ENCODE assay signal across 1 cellular context in the genomic region with DNA sequence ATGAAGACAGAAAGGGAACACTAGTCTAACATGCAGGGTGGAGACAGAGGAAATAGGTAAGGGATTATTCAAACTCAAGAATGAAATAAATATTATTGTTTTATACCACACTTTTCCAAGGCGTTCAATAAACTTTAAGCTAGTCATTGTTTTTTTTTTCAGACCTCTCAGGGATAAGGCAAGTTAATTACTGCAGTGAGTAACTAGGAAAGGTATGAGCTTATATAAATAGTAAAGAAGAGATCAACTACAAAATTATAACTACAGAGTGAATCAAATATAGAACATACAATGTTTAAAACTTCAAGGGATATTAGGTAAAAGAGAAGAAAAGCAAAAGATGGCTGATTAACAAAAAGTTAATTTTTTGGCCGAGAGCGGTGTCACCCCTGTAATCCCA.
TF ChIP-seq lines count a peak whose summit lies in the region.

No MANE protein-coding gene starts in this region.

TF ChIP-seq in HepG2, 621 proteins besides CTCF, POLR2A, EP300 and RAD21:
- TF ChIP-seq PAWR (CRISPR knock-in tag; IDR thresholded peaks at IDR 0.05; ENCODE audit: borderline replicate concordance) (no peak), HDAC2 (CRISPR knock-in tag; IDR thresholded peaks at IDR 0.05) (no peak), BRCA1 (CRISPR knock-in tag; IDR thresholded peaks at IDR 0.05) (no peak)
